In genomic region chr6:139147628-139148027, GRCh38 we compare ENCODE assay signal across 13 cellular contexts. TPM values are rescaled to one million over a fixed set of nuclear protein-coding genes. Genes with fewer than 3 reads are reported as not detected.
A peak's percentile ranks its signal among the peaks of the same experiment; 100 is the strongest.
DNase-seq lines count a peak whose midpoint lies in the region; ATAC-seq, FAIRE-seq and TF ChIP-seq lines count a peak whose summit lies in the region.
"Had no signal": no experiment of that assay in that cellular context is flagged by ENCODE, and none has a peak within 500 bp of the region (broad histone marks: within the 10 kb centered on the region; RNA-seq: fewer than 3 reads in every experiment).

No MANE protein-coding gene starts in this region.

- no peaks in the 10 kb centered on the region for H3K9me3 Mint-ChIP-seq in activated CD8-positive, alpha-beta memory T cell treated with anti-CD3 and anti-CD28 coated beads, Interleukin-2, amount 10 ng/mL, durations not matched to agents 7 days and 5 days (ENCODE audit: low read depth)
- H3K9me3 Mint-ChIP-seq: IgD-negative memory B cell, memory B cell had no signal

- H3K79me2 ChIP-seq in K562 (ENCODE audit: control insufficient read depth, insufficient read depth, low read length) = no peaks in the 10 kb centered on the region

- no peak overlapping the region for H2AFZ ChIP-seq in K562 (ENCODE audit: low read depth, low read length)
- H2AFZ ChIP-seq: parathyroid adenoma had no signal

- H3K36me3 ChIP-seq in K562 (ENCODE audit: control insufficient read depth, insufficient read depth, low read length) (no peaks in the 10 kb centered on the region), neutrophil (no peaks in the 10 kb centered on the region), SJCRH30 (no peaks in the 10 kb centered on the region)

- peaks cover 94% of the 10 kb centered on the region for H3K4me1 Mint-ChIP-seq in activated CD8-positive, alpha-beta memory T cell treated with anti-CD3 and anti-CD28 coated beads, Interleukin-2, amount 10 ng/mL, durations not matched to agents 7 days and 5 days

- no peak for TF ChIP-seq POLR2A in K562 (conservative IDR thresholded peaks at IDR 0.05)

- H3K4me1 ChIP-seq in K562 (replicated peaks in 1 of 2; ENCODE audit: control insufficient read depth in 2 of 2, insufficient read depth in 2 of 2, low read length in 2 of 2) (no peaks in the 10 kb centered on the region), neutrophil (ENCODE audit: control insufficient read depth in 1 of 2, insufficient read depth in 1 of 2, low read depth in 1 of 2, low read length in 1 of 2) (peaks cover 21 to 63% of the 10 kb centered on the region in 2 experiments), SJCRH30 (0 out of 2 replicates have a peak, but pooled peaks cover 2% of the 10 kb centered on the region)

- no peak overlapping the region for H3K4me2 ChIP-seq in K562 (ENCODE audit: insufficient read depth, low read length)

- TF ChIP-seq EP300 in K562 (IDR thresholded peaks at IDR 0.05; ENCODE audit: low read length) = no peak

- peaks cover 17% of the 10 kb centered on the region for H3K36me3 Mint-ChIP-seq in activated CD8-positive, alpha-beta memory T cell treated with anti-CD3 and anti-CD28 coated beads, Interleukin-2, amount 10 ng/mL, durations not matched to agents 7 days and 5 days

- no peaks in the 10 kb centered on the region for H3K9me1 ChIP-seq in K562 (ENCODE audit: control insufficient read depth, insufficient read depth, low read length)

- H3K4me3 ChIP-seq in K562 = no peak overlapping the region
- no peak overlapping the region for H3K4me3 ChIP-seq in neutrophil (ENCODE audit: low read depth in 1 of 2, low read length in 1 of 2)
- H3K4me3 ChIP-seq in SJCRH30 = no peak overlapping the region

- H4K20me1 ChIP-seq in K562 (replicated peaks; ENCODE audit: control insufficient read depth, insufficient read depth, low read length) = peaks cover 5% of the 10 kb centered on the region; the same call in 1 of the 2 replicates

- WGBS in K562 (ENCODE audit: insufficient coverage, low coverage, missing lambda C conversion rate) = 2% methylated on average over 4 of the region's 4 CpGs

- TF ChIP-seq CTCF in K562 (IDR thresholded peaks at IDR 0.05 in 2 of 3, conservative IDR thresholded peaks at IDR 0.05 in 1 of 3; ENCODE audit: insufficient read depth in 2 of 3, low read depth in 1 of 3, low read length in 3 of 3) (no peak), neutrophil (IDR thresholded peaks at IDR 0.05) (no peak)

- H3K9me3 ChIP-seq in K562 (replicated peaks; ENCODE audit: control insufficient read depth, insufficient read depth, low read depth, low read length) = no peaks in the 10 kb centered on the region
- H3K9me3 ChIP-seq in neutrophil = no peaks in the 10 kb centered on the region
- no peaks in the 10 kb centered on the region; the same call in 1 of the 2 replicates for H3K9me3 ChIP-seq in SJCRH30 (replicated peaks)

- POLR2A ChIA-PET in K562 (lab: Yijun Ruan, JAX) = no interaction called here

- H3K27ac ChIP-seq in K562 (ENCODE audit: extremely low read depth, low read depth, low read length) (no peak overlapping the region), neutrophil (peak overlapping the region; percentile 21), SJCRH30 (no peak overlapping the region)
- H3K27ac ChIP-seq: parathyroid adenoma had no signal

- TF ChIP-seq RAD21 in K562 (CRISPR knock-in tag; conservative IDR thresholded peaks at IDR 0.05 in 1 of 2, IDR thresholded peaks at IDR 0.05 in 1 of 2) = no peak

- H3K9ac ChIP-seq in K562 (ENCODE audit: insufficient read depth in 1 of 2, low read depth in 2 of 2, low read length in 2 of 2) = no peak overlapping the region
- H3K9ac ChIP-seq: parathyroid adenoma had no signal

- in situ Hi-C loops in K562 (cut with MboI) = no loop called here

- H3K27me3 ChIP-seq in K562 (ENCODE audit: control insufficient read depth in 2 of 2, insufficient read depth in 2 of 2, low read length in 2 of 2) (peaks cover 18 to 29% of the 10 kb centered on the region in 2 experiments; a peak in 4 of 5 replicates), neutrophil (no peaks in the 10 kb centered on the region), SJCRH30 (no peaks in the 10 kb centered on the region)

- peak overlapping the region; percentile 70 for H3K4me3 Mint-ChIP-seq in activated CD8-positive, alpha-beta memory T cell treated with anti-CD3 and anti-CD28 coated beads, Interleukin-2, amount 10 ng/mL, durations not matched to agents 7 days and 5 days

- intact Hi-C loops in K562 (cut with micrococcal nuclease) = no loop called here

- CTCF ChIA-PET in activated CD8-positive, alpha-beta memory T cell treated with anti-CD3 and anti-CD28 coated beads, Interleukin-2, amount 10 ng/mL, durations not matched to agents 7 days and 5 days (lab: Charles Lee) = interaction anchor here (3.1 kb wide), 1 partner anchor 10 kb away, joined by 25 read pairs; no protein-coding TSS in a partner anchor
- CTCF ChIA-PET in K562 (lab: Yijun Ruan, JAX; ENCODE audit: low intra/inter-chr PET ratio) = no interaction called here

- H3K27ac Mint-ChIP-seq in activated CD8-positive, alpha-beta memory T cell treated with anti-CD3 and anti-CD28 coated beads, Interleukin-2, amount 10 ng/mL, durations not matched to agents 7 days and 5 days = peak overlapping the region; percentile 89
- H3K27ac Mint-ChIP-seq: memory B cell had no signal

- no peak for DNase-seq in activated CD8-positive, alpha-beta memory T cell treated with anti-CD3 and anti-CD28 coated beads, Interleukin-2, amount 10 ng/mL, durations not matched to agents 7 days and 5 days
- DNase-seq in activated CD8-positive, alpha-beta memory T cell treated with anti-CD3 and anti-CD28 coated beads, Interleukin-2, amount 50 U/mL, for 4 hours = no peak
- DNase-seq in OCI-M1 (lab: John Stamatoyannopoulos, UW) (peak; percentile 25), K562 (ENCODE audit: extremely low read depth in 1 of 4, low spot score in 3 of 4) (no peak), HK-2 (ENCODE audit: unreplicated experiment) (no peak), SJCRH30 (no peak), kidney glomerular epithelial cell (lab: John Stamatoyannopoulos, UW) (no peak)
- DNase-seq: cerebellar nuclear complex, NCI-H526 treated with DMSO at 0.1 percent for 48 hours had no signal

- BruUV-seq in K562 (replicated peaks; lab: Mats Ljungman, UMichigan) = no TSS peak

- FAIRE-seq in K562 (lab: Jason Lieb, UNC) = no peak

- no peak for ATAC-seq in activated CD8-positive, alpha-beta memory T cell treated with anti-CD3 and anti-CD28 coated beads, Interleukin-2, amount 10 ng/mL, durations not matched to agents 7 days and 5 days
- no peak for ATAC-seq in K562

- no peaks in the 10 kb centered on the region for H3K27me3 Mint-ChIP-seq in activated CD8-positive, alpha-beta memory T cell treated with anti-CD3 and anti-CD28 coated beads, Interleukin-2, amount 10 ng/mL, durations not matched to agents 7 days and 5 days
- H3K27me3 Mint-ChIP-seq: IgD-negative memory B cell, memory B cell had no signal

TF ChIP-seq in K562, 482 proteins besides CTCF, POLR2A, EP300 and RAD21 (continues in another document):
- 0 out of 2 replicates have a peak, but pooled peaks have one; percentile 16 for TF ChIP-seq ELF2 (CRISPR knock-in tag; IDR thresholded peaks at IDR 0.05)
- no peak for TF ChIP-seq PBX2 (CRISPR knock-in tag; IDR thresholded peaks at IDR 0.05; ENCODE audit: low read depth)
- TF ChIP-seq PBX2 (tag; conservative IDR thresholded peaks at IDR 0.05; ENCODE audit: low read depth) = no peak
- TF ChIP-seq ELF1 (tag; IDR thresholded peaks at IDR 0.05) = 0 out of 2 replicates have a peak, but pooled peaks have one; percentile 29

RNA-seq across cellular contexts. Expression of gene HECA, which starts 12.7 kb away (rescaled TPM):
- 10 to 100 TPM; 47.3 to 49.5 TPM for total RNA-seq in activated CD8-positive, alpha-beta memory T cell treated with anti-CD3 and anti-CD28 coated beads, Interleukin-2, amount 10 ng/mL, durations not matched to agents 7 days and 5 days
- total RNA-seq in K562 (2011; cell fraction: chromatin; rRNA removed; ENCODE audit: low replicate concordance) = 0.62 and 1.7 TPM in 2 replicates
- total RNA-seq in K562 (2011; cell fraction: nucleolus; rRNA removed) = 0.92 and 1.0 TPM in 2 replicates
- total RNA-seq in K562 (2011; cell fraction: nucleoplasm; rRNA removed) = 1.0 and 1.6 TPM in 2 replicates
- total RNA-seq in K562 (2014; rRNA removed) = 1.8 TPM in 2 replicates
- total RNA-seq in K562 (2014; rRNA removed; fragmentation: Illumina TruSeq; extraction: Trizol) = 1.2 and 1.5 TPM in 2 replicates
- total RNA-seq in K562 (2015; rRNA removed; fragmentation: Illumina TruSeq; extraction: Trizol) = 0.57 and 0.83 TPM in 2 replicates
- total RNA-seq in K562 (2021) = 1.6 and 2.3 TPM in 2 replicates
- 1.6 and 1.7 TPM in 2 replicates for polyA plus RNA-seq in K562 (2011; rRNA removed)
- polyA plus RNA-seq in K562 (2011; cell fraction: cytosol; rRNA removed) = 0.64 and 1.0 TPM in 2 replicates
- 0.67 and 0.70 TPM in 2 replicates for polyA plus RNA-seq in K562 (2011; cell fraction: nucleus; rRNA removed)
- 0.76 and 2.3 TPM in 2 replicates for polyA plus RNA-seq in K562 (2012)
- polyA plus RNA-seq in K562 (2014; fragmentation: Illumina TruSeq; extraction: Trizol) = 1.1 and 1.7 TPM in 2 replicates
- under 1 TPM; 0.31 to 0.58 TPM for polyA plus RNA-seq in K562 (2014; fragmentation: Nextera tagmentation; extraction: Ambion mirVana)
- 0.77 and 1.1 TPM in 2 replicates for polyA plus RNA-seq in K562 (2014; rRNA removed)
- 3.1 and 3.2 TPM in 2 replicates for polyA minus RNA-seq in K562 (2011; rRNA and poly(A)+ RNA removed)
- 1.3 and 1.9 TPM in 2 replicates for polyA minus RNA-seq in K562 (2011; cell fraction: cytosol; rRNA and poly(A)+ RNA removed)
- 0.94 and 1.6 TPM in 2 replicates for polyA minus RNA-seq in K562 (2011; cell fraction: nucleus; rRNA and poly(A)+ RNA removed)
- 24.2 and 24.3 TPM in 2 replicates for total RNA-seq in SJCRH30 (2014; rRNA removed; shearing (Covaris generic))
